In the genomic region with DNA sequence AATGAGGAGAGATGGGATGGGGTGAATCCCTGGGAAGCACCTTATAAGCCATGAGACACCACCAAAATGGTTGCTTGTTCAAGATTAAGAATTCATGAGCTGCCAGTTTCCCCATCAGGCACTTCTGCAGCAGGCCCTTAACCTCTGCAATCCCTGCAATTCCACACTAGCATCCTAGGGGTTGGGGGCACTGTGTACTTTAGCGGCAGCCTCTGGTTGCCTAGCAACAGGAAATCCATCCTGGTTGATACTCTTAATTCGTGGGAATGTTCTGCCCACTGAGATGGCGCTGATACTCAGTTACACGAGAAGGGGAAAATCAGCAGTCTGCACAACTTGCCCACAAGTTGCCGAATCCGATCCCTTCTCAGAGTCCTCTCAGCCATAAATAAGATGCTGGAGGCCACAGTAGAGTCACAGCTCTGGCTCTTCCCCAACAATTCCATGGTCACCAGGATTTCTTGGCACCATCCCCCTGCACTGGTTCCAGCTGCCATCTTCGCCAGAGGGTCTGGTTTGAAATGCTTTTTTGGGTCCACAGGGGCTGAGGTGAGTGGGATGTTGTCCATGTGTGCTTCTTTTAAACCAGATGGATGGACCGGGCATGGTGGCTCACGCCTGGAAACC, we compare ENCODE assay signal across 2 cellular contexts.
TF ChIP-seq lines count a peak whose summit lies in the region.

No MANE protein-coding gene starts in this region.

TF ChIP-seq in SK-N-SH, 30 proteins besides CTCF, POLR2A, EP300 and RAD21 (continued from another document):
- TF ChIP-seq, protein P1, sequence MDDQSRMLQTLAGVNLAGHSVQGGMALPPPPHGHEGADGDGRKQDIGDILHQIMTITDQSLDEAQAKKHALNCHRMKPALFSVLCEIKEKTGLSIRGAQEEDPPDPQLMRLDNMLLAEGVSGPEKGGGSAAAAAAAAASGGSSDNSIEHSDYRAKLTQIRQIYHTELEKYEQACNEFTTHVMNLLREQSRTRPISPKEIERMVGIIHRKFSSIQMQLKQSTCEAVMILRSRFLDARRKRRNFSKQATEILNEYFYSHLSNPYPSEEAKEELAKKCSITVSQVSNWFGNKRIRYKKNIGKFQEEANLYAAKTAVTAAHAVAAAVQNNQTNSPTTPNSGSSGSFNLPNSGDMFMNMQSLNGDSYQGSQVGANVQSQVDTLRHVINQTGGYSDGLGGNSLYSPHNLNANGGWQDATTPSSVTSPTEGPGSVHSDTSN (IDR thresholded peaks at IDR 0.05), result no peak
- TF ChIP-seq SMC3 (IDR thresholded peaks at IDR 0.05; ENCODE audit: low read depth, low read length) (no peak), MXI1 (IDR thresholded peaks at IDR 0.05; ENCODE audit: low read depth, low read length) (no peak), POLR2AphosphoS5 (IDR thresholded peaks at IDR 0.05; ENCODE audit: low read depth, low read length) (no peak), FOSL2 (IDR thresholded peaks at IDR 0.05; ENCODE audit: borderline replicate concordance, low read depth) (no peak), ELF1 (IDR thresholded peaks at IDR 0.05) (no peak), RXRA (IDR thresholded peaks at IDR 0.05; ENCODE audit: borderline replicate concordance, low read depth) (no peak), GATA2 (CRISPR knock-in tag; IDR thresholded peaks at IDR 0.05) (no peak)
- TF ChIP-seq, protein P2, sequence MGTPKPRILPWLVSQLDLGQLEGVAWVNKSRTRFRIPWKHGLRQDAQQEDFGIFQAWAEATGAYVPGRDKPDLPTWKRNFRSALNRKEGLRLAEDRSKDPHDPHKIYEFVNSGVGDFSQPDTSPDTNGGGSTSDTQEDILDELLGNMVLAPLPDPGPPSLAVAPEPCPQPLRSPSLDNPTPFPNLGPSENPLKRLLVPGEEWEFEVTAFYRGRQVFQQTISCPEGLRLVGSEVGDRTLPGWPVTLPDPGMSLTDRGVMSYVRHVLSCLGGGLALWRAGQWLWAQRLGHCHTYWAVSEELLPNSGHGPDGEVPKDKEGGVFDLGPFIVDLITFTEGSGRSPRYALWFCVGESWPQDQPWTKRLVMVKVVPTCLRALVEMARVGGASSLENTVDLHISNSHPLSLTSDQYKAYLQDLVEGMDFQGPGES (IDR thresholded peaks at IDR 0.05; ENCODE audit: low read depth, low read length), result no peak
- TF ChIP-seq, protein P3, sequence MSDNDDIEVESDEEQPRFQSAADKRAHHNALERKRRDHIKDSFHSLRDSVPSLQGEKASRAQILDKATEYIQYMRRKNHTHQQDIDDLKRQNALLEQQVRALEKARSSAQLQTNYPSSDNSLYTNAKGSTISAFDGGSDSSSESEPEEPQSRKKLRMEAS (IDR thresholded peaks at IDR 0.05; ENCODE audit: low read depth), result no peak

TF ChIP-seq in SK-N-SH treated with all-trans-retinoic acid at 6 μM for 48 hours, 23 proteins besides CTCF, POLR2A, EP300 and RAD21 (continued from another document):
- TF ChIP-seq, protein P4, sequence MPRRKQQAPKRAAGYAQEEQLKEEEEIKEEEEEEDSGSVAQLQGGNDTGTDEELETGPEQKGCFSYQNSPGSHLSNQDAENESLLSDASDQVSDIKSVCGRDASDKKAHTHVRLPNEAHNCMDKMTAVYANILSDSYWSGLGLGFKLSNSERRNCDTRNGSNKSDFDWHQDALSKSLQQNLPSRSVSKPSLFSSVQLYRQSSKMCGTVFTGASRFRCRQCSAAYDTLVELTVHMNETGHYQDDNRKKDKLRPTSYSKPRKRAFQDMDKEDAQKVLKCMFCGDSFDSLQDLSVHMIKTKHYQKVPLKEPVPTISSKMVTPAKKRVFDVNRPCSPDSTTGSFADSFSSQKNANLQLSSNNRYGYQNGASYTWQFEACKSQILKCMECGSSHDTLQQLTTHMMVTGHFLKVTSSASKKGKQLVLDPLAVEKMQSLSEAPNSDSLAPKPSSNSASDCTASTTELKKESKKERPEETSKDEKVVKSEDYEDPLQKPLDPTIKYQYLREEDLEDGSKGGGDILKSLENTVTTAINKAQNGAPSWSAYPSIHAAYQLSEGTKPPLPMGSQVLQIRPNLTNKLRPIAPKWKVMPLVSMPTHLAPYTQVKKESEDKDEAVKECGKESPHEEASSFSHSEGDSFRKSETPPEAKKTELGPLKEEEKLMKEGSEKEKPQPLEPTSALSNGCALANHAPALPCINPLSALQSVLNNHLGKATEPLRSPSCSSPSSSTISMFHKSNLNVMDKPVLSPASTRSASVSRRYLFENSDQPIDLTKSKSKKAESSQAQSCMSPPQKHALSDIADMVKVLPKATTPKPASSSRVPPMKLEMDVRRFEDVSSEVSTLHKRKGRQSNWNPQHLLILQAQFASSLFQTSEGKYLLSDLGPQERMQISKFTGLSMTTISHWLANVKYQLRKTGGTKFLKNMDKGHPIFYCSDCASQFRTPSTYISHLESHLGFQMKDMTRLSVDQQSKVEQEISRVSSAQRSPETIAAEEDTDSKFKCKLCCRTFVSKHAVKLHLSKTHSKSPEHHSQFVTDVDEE (CRISPR knock-in tag; IDR thresholded peaks at IDR 0.05), result no peak
- no peak for TF ChIP-seq ZNF8 (CRISPR knock-in tag; IDR thresholded peaks at IDR 0.05)
